ENCODE assay signal across 1 cellular context in the genomic region with DNA sequence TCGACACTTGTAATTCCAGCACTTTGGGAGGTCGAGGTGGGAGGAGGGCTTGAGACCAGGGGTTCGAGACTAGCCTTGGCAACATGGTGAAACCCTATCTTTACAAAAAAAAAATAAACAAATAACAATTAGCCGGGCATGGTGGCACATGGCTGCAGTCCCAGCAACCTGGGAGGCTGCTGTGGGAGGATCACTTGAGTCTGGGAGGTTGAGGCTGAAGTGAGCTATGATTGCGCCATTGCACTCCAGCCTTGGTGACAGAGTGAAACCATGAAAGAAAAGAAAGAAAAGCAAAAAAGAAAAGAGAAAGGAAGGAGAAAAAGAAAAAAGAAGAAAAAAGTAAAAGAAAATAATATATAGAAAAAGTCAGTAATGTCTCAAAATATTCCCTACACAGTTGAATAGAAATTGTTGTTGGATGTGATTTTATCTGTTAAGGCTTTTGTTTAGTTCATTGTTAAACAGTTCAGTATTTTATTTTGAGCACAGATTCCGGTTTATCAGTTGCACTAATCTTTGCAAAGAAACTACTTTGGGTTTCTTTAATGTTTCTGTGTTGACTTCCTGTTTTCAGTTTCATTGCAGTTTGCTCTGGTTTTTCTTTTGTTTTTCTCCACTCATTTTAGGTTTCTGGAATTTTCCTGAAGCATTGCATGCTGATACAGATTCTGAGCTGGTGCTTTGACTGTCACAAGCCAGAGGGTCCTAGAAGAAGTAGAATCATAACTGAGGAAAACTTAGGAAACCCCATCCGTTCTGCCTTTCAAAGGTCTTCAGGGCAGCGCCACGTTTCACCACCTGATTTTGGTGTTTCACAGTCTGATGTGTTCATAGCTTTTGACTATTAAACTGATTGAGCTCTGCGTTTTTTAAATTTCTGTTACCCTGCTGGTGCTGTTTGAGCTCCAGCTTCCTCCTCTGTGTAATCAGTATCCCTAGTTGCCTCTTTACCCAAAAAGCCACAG.
TF ChIP-seq lines count a peak whose summit lies in the region.

No MANE protein-coding gene starts in this region.

TF ChIP-seq in GM23338, 12 proteins besides CTCF, POLR2A, EP300 and RAD21 (continued from another document):
- TF ChIP-seq, protein P1, sequence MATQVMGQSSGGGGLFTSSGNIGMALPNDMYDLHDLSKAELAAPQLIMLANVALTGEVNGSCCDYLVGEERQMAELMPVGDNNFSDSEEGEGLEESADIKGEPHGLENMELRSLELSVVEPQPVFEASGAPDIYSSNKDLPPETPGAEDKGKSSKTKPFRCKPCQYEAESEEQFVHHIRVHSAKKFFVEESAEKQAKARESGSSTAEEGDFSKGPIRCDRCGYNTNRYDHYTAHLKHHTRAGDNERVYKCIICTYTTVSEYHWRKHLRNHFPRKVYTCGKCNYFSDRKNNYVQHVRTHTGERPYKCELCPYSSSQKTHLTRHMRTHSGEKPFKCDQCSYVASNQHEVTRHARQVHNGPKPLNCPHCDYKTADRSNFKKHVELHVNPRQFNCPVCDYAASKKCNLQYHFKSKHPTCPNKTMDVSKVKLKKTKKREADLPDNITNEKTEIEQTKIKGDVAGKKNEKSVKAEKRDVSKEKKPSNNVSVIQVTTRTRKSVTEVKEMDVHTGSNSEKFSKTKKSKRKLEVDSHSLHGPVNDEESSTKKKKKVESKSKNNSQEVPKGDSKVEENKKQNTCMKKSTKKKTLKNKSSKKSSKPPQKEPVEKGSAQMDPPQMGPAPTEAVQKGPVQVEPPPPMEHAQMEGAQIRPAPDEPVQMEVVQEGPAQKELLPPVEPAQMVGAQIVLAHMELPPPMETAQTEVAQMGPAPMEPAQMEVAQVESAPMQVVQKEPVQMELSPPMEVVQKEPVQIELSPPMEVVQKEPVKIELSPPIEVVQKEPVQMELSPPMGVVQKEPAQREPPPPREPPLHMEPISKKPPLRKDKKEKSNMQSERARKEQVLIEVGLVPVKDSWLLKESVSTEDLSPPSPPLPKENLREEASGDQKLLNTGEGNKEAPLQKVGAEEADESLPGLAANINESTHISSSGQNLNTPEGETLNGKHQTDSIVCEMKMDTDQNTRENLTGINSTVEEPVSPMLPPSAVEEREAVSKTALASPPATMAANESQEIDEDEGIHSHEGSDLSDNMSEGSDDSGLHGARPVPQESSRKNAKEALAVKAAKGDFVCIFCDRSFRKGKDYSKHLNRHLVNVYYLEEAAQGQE (IDR thresholded peaks at IDR 0.05; ENCODE audit: unreplicated experiment) = no peak
- TF ChIP-seq POLR2AphosphoS5 (IDR thresholded peaks at IDR 0.05; ENCODE audit: low read depth) = no peak
- no peak for TF ChIP-seq JUNB (IDR thresholded peaks at IDR 0.05; ENCODE audit: unreplicated experiment)
- TF ChIP-seq, protein P2, sequence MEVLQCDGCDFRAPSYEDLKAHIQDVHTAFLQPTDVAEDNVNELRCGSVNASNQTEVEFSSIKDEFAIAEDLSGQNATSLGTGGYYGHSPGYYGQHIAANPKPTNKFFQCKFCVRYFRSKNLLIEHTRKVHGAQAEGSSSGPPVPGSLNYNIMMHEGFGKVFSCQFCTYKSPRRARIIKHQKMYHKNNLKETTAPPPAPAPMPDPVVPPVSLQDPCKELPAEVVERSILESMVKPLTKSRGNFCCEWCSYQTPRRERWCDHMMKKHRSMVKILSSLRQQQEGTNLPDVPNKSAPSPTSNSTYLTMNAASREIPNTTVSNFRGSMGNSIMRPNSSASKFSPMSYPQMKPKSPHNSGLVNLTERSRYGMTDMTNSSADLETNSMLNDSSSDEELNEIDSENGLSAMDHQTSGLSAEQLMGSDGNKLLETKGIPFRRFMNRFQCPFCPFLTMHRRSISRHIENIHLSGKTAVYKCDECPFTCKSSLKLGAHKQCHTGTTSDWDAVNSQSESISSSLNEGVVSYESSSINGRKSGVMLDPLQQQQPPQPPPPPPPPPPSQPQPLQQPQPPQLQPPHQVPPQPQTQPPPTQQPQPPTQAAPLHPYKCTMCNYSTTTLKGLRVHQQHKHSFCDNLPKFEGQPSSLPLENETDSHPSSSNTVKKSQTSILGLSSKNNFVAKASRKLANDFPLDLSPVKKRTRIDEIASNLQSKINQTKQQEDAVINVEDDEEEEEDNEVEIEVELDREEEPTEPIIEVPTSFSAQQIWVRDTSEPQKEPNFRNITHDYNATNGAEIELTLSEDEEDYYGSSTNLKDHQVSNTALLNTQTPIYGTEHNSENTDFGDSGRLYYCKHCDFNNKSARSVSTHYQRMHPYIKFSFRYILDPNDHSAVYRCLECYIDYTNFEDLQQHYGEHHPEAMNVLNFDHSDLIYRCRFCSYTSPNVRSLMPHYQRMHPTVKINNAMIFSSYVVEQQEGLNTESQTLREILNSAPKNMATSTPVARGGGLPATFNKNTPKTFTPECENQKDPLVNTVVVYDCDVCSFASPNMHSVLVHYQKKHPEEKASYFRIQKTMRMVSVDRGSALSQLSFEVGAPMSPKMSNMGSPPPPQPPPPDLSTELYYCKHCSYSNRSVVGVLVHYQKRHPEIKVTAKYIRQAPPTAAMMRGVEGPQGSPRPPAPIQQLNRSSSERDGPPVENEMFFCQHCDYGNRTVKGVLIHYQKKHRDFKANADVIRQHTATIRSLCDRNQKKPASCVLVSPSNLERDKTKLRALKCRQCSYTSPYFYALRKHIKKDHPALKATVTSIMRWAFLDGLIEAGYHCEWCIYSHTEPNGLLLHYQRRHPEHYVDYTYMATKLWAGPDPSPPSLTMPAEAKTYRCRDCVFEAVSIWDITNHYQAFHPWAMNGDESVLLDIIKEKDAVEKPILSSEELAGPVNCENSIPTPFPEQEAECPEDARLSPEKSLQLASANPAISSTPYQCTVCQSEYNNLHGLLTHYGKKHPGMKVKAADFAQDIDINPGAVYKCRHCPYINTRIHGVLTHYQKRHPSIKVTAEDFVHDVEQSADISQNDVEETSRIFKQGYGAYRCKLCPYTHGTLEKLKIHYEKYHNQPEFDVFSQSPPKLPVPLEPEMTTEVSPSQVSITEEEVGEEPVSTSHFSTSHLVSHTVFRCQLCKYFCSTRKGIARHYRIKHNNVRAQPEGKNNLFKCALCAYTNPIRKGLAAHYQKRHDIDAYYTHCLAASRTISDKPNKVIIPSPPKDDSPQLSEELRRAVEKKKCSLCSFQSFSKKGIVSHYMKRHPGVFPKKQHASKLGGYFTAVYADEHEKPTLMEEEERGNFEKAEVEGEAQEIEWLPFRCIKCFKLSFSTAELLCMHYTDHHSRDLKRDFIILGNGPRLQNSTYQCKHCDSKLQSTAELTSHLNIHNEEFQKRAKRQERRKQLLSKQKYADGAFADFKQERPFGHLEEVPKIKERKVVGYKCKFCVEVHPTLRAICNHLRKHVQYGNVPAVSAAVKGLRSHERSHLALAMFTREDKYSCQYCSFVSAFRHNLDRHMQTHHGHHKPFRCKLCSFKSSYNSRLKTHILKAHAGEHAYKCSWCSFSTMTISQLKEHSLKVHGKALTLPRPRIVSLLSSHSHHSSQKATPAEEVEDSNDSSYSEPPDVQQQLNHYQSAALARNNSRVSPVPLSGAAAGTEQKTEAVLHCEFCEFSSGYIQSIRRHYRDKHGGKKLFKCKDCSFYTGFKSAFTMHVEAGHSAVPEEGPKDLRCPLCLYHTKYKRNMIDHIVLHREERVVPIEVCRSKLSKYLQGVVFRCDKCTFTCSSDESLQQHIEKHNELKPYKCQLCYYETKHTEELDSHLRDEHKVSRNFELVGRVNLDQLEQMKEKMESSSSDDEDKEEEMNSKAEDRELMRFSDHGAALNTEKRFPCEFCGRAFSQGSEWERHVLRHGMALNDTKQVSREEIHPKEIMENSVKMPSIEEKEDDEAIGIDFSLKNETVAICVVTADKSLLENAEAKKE (CRISPR knock-in tag; IDR thresholded peaks at IDR 0.05) = no peak
